In genomic region chr7:91636129-91636724, GRCh38 we compare ENCODE assay signal across 9 cellular contexts.
DNase-seq lines count a peak whose midpoint lies in the region; ATAC-seq and TF ChIP-seq lines count a peak whose summit lies in the region.
"Had no signal": no experiment of that assay in that cellular context is flagged by ENCODE, and none has a peak within 500 bp of the region (broad histone marks: within the 10 kb centered on the region; RNA-seq: fewer than 3 reads in every experiment).

No MANE protein-coding gene starts in this region.

- H3K9me3 ChIP-seq in adrenal gland (replicated peaks in 1 of 3) (no peaks in the 10 kb centered on the region), left lung (no peaks in the 10 kb centered on the region)

- no peak for TF ChIP-seq POLR2A in adrenal gland (IDR thresholded peaks at IDR 0.05)

- intact Hi-C loops in adrenal gland (cut with DNase I) (loop anchor here in 1 of 2 donors (10.0 kb wide), 1 partner anchor 551 kb away; no protein-coding TSS in a partner anchor), left lung (cut with DNase I) (loop anchor here in 1 of 2 donors (10.0 kb wide), 2 partner anchors 371 to 551 kb away; partner anchors contain the start of gene FZD1)

- H3K4me3 ChIP-seq in adrenal gland, result no peak overlapping the region
- no peak overlapping the region for H3K4me3 ChIP-seq in left lung

- no peaks in the 10 kb centered on the region for H3K27me3 ChIP-seq in adrenal gland
- H3K27me3 ChIP-seq in left lung, result no peaks in the 10 kb centered on the region

- peak; percentile 4 for DNase-seq in stimulated activated CD4-positive, alpha-beta T cell treated with anti-CD3 and anti-CD28 coated beads, Interleukin-15, amount 100 ng/mL, for 24 hours
- no peak for DNase-seq in stimulated activated CD4-positive, alpha-beta T cell treated with anti-CD3 and anti-CD28 coated beads, Interleukin-2, amount 100 ng/mL, for 24 hours
- DNase-seq in LHCN-M2 (ENCODE audit: low read depth), result peak; percentile 29
- peak in 3 of 7 donors; percentile 15 to 29 (median 24) for DNase-seq in adrenal gland
- no peak for DNase-seq in left lung
- no peak for DNase-seq in activated gamma-delta T cell treated with Interleukin-2 at 50 U/mL for 16 hours
- DNase-seq: activated naive CD8-positive, alpha-beta T cell treated with anti-CD3 and anti-CD28 coated beads, Interleukin-2, amount 10 ng/mL, durations not matched to agents 7 days and 5 days had no signal

- no peaks in the 10 kb centered on the region for H3K4me1 ChIP-seq in adrenal gland (replicated peaks in 1 of 2)
- no peaks in the 10 kb centered on the region for H3K4me1 ChIP-seq in left lung

- 49 to 60% (median 55%) methylated on average over 6 of the region's 6 CpGs for WGBS in adrenal gland, 4 donors

- peak; percentile 78 for ATAC-seq in left lung
- no peak for ATAC-seq in GM19452 (IDR thresholded peaks at IDR 0.05; ENCODE audit: unreplicated experiment)
- ATAC-seq in HG03457 (IDR thresholded peaks at IDR 0.05; ENCODE audit: unreplicated experiment), result no peak

- no peaks in the 10 kb centered on the region for H3K36me3 ChIP-seq in adrenal gland (replicated peaks in 1 of 2)
- H3K36me3 ChIP-seq in left lung, result no peaks in the 10 kb centered on the region

- TF ChIP-seq CTCF in adrenal gland (IDR thresholded peaks at IDR 0.05), result peak; percentile 31 to 62 (median 50)
- TF ChIP-seq CTCF in left lung (IDR thresholded peaks at IDR 0.05), result peak; percentile 24 to 45

- no peak overlapping the region for H3K27ac ChIP-seq in adrenal gland
- no peak overlapping the region for H3K27ac ChIP-seq in left lung

Comparison
In these comparisons a context has a peak if more than half of its experiments do, and no peak if none do; other contexts are left out.
1. DNase-seq: peak in stimulated activated CD4-positive, alpha-beta T cell treated with anti-CD3 and anti-CD28 coated beads, Interleukin-15, amount 100 ng/mL, for 24 hours (single experiment) and LHCN-M2 (single experiment); none in stimulated activated CD4-positive, alpha-beta T cell treated with anti-CD3 and anti-CD28 coated beads, Interleukin-2, amount 100 ng/mL, for 24 hours (0 of 2), left lung (0 of 2) and activated gamma-delta T cell treated with Interleukin-2 at 50 U/mL for 16 hours (single experiment).